In the genomic region with DNA sequence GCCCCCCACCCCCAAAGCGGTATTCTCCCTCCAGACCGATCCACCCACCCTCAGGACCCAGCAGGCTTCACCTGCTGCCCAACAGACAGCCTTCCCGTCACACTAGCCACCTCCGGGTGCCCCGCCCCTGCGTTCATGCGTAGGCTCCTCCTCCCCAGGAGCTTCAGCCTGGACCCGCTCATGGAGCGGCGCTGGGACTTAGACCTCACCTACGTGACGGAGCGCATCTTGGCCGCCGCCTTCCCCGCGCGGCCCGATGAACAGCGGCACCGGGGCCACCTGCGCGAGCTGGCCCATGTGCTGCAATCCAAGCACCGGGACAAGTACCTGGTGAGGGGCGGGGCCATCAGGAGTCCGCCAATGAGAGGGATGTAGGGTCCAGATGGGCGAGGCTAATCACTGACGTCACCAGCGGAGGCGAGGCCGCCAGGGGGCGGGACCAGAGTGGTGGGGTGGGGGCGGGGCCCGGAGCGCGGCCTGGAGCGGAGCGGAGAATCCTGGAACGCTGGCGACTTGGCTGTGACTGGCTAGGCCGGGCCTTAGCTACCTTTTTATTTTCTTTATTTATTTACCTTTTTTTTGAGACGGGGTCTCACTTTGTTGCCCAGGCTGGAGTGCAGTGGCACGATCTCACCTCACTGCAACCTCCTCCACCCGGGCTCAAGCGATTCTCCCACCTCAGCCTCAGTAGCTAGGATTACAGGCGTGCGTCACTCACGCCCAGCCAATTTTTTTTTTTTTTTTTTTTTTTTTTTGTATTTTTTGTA, we compare ENCODE assay signal across 1 cellular context.
TF ChIP-seq lines count a peak whose summit lies in the region.

No MANE protein-coding gene starts in this region.

TF ChIP-seq in HepG2, 621 proteins besides CTCF, POLR2A, EP300 and RAD21 (continued from another document):
- TF ChIP-seq MYPOP (CRISPR knock-in tag; IDR thresholded peaks at IDR 0.05) (no peak), ZFP36L2 (CRISPR knock-in tag; IDR thresholded peaks at IDR 0.05) (no peak), JDP2 (CRISPR knock-in tag; IDR thresholded peaks at IDR 0.05; ENCODE audit: borderline replicate concordance) (no peak), NFKBIZ (CRISPR knock-in tag; IDR thresholded peaks at IDR 0.05) (no peak), BCL6 (CRISPR knock-in tag; IDR thresholded peaks at IDR 0.05) (no peak), ATRX (CRISPR knock-in tag; IDR thresholded peaks at IDR 0.05; ENCODE audit: borderline replicate concordance) (no peak), ZNF354B (CRISPR knock-in tag; IDR thresholded peaks at IDR 0.05) (no peak), CBX2 (IDR thresholded peaks at IDR 0.05; ENCODE audit: low read depth, low read length) (no peak), CBX2 (CRISPR knock-in tag; IDR thresholded peaks at IDR 0.05; ENCODE audit: low read depth) (no peak), KMT2A (CRISPR knock-in tag; IDR thresholded peaks at IDR 0.05) (no peak), ZNF770 (CRISPR knock-in tag; IDR thresholded peaks at IDR 0.05) (no peak), NFE2L1 (CRISPR knock-in tag; IDR thresholded peaks at IDR 0.05; ENCODE audit: borderline replicate concordance) (no peak), ZNF556 (CRISPR knock-in tag; IDR thresholded peaks at IDR 0.05; ENCODE audit: borderline replicate concordance) (no peak), ZNF235 (CRISPR knock-in tag; IDR thresholded peaks at IDR 0.05; ENCODE audit: borderline replicate concordance) (no peak)
- TF ChIP-seq, protein P1, sequence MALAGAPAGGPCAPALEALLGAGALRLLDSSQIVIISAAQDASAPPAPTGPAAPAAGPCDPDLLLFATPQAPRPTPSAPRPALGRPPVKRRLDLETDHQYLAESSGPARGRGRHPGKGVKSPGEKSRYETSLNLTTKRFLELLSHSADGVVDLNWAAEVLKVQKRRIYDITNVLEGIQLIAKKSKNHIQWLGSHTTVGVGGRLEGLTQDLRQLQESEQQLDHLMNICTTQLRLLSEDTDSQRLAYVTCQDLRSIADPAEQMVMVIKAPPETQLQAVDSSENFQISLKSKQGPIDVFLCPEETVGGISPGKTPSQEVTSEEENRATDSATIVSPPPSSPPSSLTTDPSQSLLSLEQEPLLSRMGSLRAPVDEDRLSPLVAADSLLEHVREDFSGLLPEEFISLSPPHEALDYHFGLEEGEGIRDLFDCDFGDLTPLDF (CRISPR knock-in tag; IDR thresholded peaks at IDR 0.05) = 0 out of 2 replicates have a peak, but pooled peaks have one; percentile 28
- TF ChIP-seq, protein P2, sequence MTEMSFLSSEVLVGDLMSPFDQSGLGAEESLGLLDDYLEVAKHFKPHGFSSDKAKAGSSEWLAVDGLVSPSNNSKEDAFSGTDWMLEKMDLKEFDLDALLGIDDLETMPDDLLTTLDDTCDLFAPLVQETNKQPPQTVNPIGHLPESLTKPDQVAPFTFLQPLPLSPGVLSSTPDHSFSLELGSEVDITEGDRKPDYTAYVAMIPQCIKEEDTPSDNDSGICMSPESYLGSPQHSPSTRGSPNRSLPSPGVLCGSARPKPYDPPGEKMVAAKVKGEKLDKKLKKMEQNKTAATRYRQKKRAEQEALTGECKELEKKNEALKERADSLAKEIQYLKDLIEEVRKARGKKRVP (CRISPR knock-in tag; IDR thresholded peaks at IDR 0.05) = no peak
TF ChIP-seq in HepG2: peak in this region for 51.
